In the genomic region with DNA sequence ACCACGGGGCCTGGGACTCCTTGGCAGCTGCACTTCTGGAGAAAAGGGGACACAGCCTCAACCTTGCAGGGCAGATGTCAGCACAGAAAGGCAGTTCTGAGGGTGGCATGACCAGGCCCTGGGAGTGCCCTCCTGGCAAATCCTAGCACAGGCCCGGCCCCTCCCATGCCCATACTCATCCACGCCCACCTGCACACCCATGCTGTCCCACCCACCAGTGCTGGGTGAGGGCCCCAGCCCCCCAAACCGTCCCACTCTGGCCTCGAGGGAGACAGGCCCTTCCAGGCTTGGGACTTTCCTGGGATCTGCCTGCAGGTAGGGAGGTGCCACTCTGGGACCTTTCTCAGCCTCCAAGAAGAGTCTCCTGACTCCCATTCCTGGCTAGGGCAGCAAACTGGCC, we compare ENCODE assay signal across 33 cellular contexts. TPM values are rescaled to one million over a fixed set of nuclear protein-coding genes. Genes with fewer than 3 reads are reported as not detected.
"Had no signal": no experiment of that assay in that cellular context is flagged by ENCODE, and none has a peak within 500 bp of the region (broad histone marks: within the 10 kb centered on the region; RNA-seq: fewer than 3 reads in every experiment).

No MANE protein-coding gene starts in this region.

- H3K36me3 ChIP-seq: esophagus squamous epithelium had no signal

- H3K4me1 Mint-ChIP-seq: activated CD8-positive, alpha-beta memory T cell treated with anti-CD3 and anti-CD28 coated beads, Interleukin-2, amount 10 ng/mL, durations not matched to agents 7 days and 5 days had no signal

- H3K27ac ChIP-seq: epithelial cell of prostate, esophagus squamous epithelium, hepatocyte, left ventricle myocardium inferior, parathyroid adenoma, psoas muscle, thyroid gland, upper lobe of left lung had no signal

- H3K36me3 Mint-ChIP-seq: activated CD8-positive, alpha-beta memory T cell treated with anti-CD3 and anti-CD28 coated beads, Interleukin-2, amount 10 ng/mL, durations not matched to agents 7 days and 5 days; activated naive CD4-positive, alpha-beta T cell treated with anti-CD3 and anti-CD28 coated beads, Interleukin-2, amount 50 U/mL, for 72 hours; stimulated activated naive B cell treated with anti-CD40 and anti-IgM and Interleukin-4, amounts not matched to agents 10 μg/mL and 1 μg/mL and 100 μg/mL, for 72 hours; WTC11 had no signal

- H3K4me3 Mint-ChIP-seq: activated CD8-positive, alpha-beta memory T cell treated with anti-CD3 and anti-CD28 coated beads, Interleukin-2, amount 10 ng/mL, durations not matched to agents 7 days and 5 days; activated CD8-positive, alpha-beta T cell treated with anti-CD3 and anti-CD28 coated beads, Interleukin-2, amount 10 ng/mL, durations not matched to agents 7 days and 5 days; central memory CD8-positive, alpha-beta T cell; dendritic cell treated with granulocyte-macrophage colony-stimulating factor and Interleukin-4, amounts not matched to agents 40 ng/mL and 50 ng/mL, for 4 days; stimulated activated naive B cell treated with anti-CD40 and anti-IgM and Interleukin-4, amounts not matched to agents 10 μg/mL and 1 μg/mL and 100 μg/mL, for 72 hours; WTC11 had no signal

- H3K27ac Mint-ChIP-seq: activated CD8-positive, alpha-beta memory T cell treated with anti-CD3 and anti-CD28 coated beads, Interleukin-2, amount 10 ng/mL, durations not matched to agents 7 days and 5 days; activated CD8-positive, alpha-beta T cell treated with anti-CD3 and anti-CD28 coated beads, Interleukin-2, amount 10 ng/mL, durations not matched to agents 7 days and 5 days; activated naive CD4-positive, alpha-beta T cell treated with anti-CD3 and anti-CD28 coated beads, Interleukin-2, amount 50 U/mL, for 72 hours; dendritic cell treated with granulocyte-macrophage colony-stimulating factor and Interleukin-4, amounts not matched to agents 40 ng/mL and 50 ng/mL, for 4 days; stimulated activated naive B cell treated with anti-CD40 and anti-IgM and Interleukin-4, amounts not matched to agents 10 μg/mL and 1 μg/mL and 100 μg/mL, for 72 hours; WTC11 had no signal

- H3K4me3 ChIP-seq: esophagus squamous epithelium, hepatocyte, left ventricle myocardium inferior, psoas muscle, smooth muscle cell, stomach, thyroid gland, upper lobe of left lung had no signal

- H3K4me1 ChIP-seq: parathyroid adenoma had no signal

- ATAC-seq: activated CD8-positive, alpha-beta memory T cell treated with anti-CD3 and anti-CD28 coated beads, Interleukin-2, amount 10 ng/mL, durations not matched to agents 7 days and 5 days; activated CD8-positive, alpha-beta T cell treated with anti-CD3 and anti-CD28 coated beads, Interleukin-2, amount 10 ng/mL, durations not matched to agents 7 days and 5 days; activated naive CD4-positive, alpha-beta T cell treated with anti-CD3 and anti-CD28 coated beads, Interleukin-2, amount 50 U/mL, for 72 hours; psoas muscle; stimulated activated naive B cell treated with anti-CD40 and anti-IgM and Interleukin-4, amounts not matched to agents 10 μg/mL and 1 μg/mL and 100 μg/mL, for 72 hours; WTC11 had no signal

- H3K27me3 ChIP-seq: hepatocyte, thyroid gland, upper lobe of left lung had no signal

- DNase-seq: activated CD4-positive, alpha-beta T cell treated with anti-CD3 and anti-CD28 coated beads for 1 hour; activated CD4-positive, alpha-beta T cell treated with anti-CD3 and anti-CD28 coated beads, Interleukin-2, amount 50 U/mL, for 1 hour; activated CD8-positive, alpha-beta memory T cell treated with anti-CD3 and anti-CD28 coated beads, Interleukin-2, amount 10 ng/mL, durations not matched to agents 7 days and 5 days; activated CD8-positive, alpha-beta T cell treated with anti-CD3 and anti-CD28 coated beads, Interleukin-2, amount 10 ng/mL, durations not matched to agents 7 days and 5 days; activated naive CD4-positive, alpha-beta T cell; activated T-cell treated with anti-CD3 and anti-CD28 coated beads, Interleukin-2, amount 50 U/mL, for 48 hours; anterior cingulate cortex; effector CD4-positive, alpha-beta T cell; esophagus squamous epithelium; foreskin melanocyte; islet precursor cell; left ventricle myocardium inferior; nucleus accumbens; stimulated activated CD4-positive, alpha-beta T cell treated with anti-CD3 and anti-CD28 coated beads, Interleukin-1b, Interleukin-23, amount 100 ng/mL, for 48 hours; stimulated activated CD4-positive, alpha-beta T cell treated with anti-CD3 and anti-CD28 coated beads, Interleukin-4, amount 100 ng/mL, for 4 hours; stimulated activated CD8-positive, alpha-beta memory T cell treated with anti-CD3 and anti-CD28 coated beads, Interleukin-4, amount 100 ng/mL, for 48 hours; stimulated activated naive B cell treated with anti-CD40 and anti-IgM and Interleukin-4, amounts not matched to agents 10 μg/mL and 1 μg/mL and 100 μg/mL, for 72 hours; stomach; T-helper 2 cell; thyroid gland had no signal

- H3K27me3 Mint-ChIP-seq: activated CD8-positive, alpha-beta memory T cell treated with anti-CD3 and anti-CD28 coated beads, Interleukin-2, amount 10 ng/mL, durations not matched to agents 7 days and 5 days; central memory CD8-positive, alpha-beta T cell had no signal

- H3K9me3 Mint-ChIP-seq: activated naive CD4-positive, alpha-beta T cell treated with anti-CD3 and anti-CD28 coated beads, Interleukin-2, amount 50 U/mL, for 72 hours; central memory CD8-positive, alpha-beta T cell; dendritic cell treated with granulocyte-macrophage colony-stimulating factor and Interleukin-4, amounts not matched to agents 40 ng/mL and 50 ng/mL, for 4 days; stimulated activated naive B cell treated with anti-CD40 and anti-IgM and Interleukin-4, amounts not matched to agents 10 μg/mL and 1 μg/mL and 100 μg/mL, for 72 hours; WTC11 had no signal

- H3K9me3 ChIP-seq: esophagus squamous epithelium, left ventricle myocardium inferior, psoas muscle, stomach, thyroid gland, upper lobe of left lung had no signal

RNA-seq across cellular contexts. Expression of gene KRTAP5-1, which starts 23.1 kb away (rescaled TPM):
- total RNA-seq: activated CD8-positive, alpha-beta memory T cell treated with anti-CD3 and anti-CD28 coated beads, Interleukin-2, amount 10 ng/mL, durations not matched to agents 7 days and 5 days; activated CD8-positive, alpha-beta T cell treated with anti-CD3 and anti-CD28 coated beads, Interleukin-2, amount 10 ng/mL, durations not matched to agents 7 days and 5 days; activated naive CD4-positive, alpha-beta T cell treated with anti-CD3 and anti-CD28 coated beads, Interleukin-2, amount 50 U/mL, for 72 hours; bronchial epithelial cell; esophagus squamous epithelium; hepatocyte; left ventricle myocardium inferior; lung microvascular endothelial cell; mucosa of gallbladder; psoas muscle; smooth muscle cell; stomach; thyroid gland; upper lobe of left lung; WTC11 had no signal

RNA-seq across cellular contexts. Expression of gene KRTAP5-2, which starts 36.1 kb away (rescaled TPM):
- total RNA-seq: activated CD8-positive, alpha-beta memory T cell treated with anti-CD3 and anti-CD28 coated beads, Interleukin-2, amount 10 ng/mL, durations not matched to agents 7 days and 5 days; activated CD8-positive, alpha-beta T cell treated with anti-CD3 and anti-CD28 coated beads, Interleukin-2, amount 10 ng/mL, durations not matched to agents 7 days and 5 days; activated naive CD4-positive, alpha-beta T cell treated with anti-CD3 and anti-CD28 coated beads, Interleukin-2, amount 50 U/mL, for 72 hours; bronchial epithelial cell; esophagus squamous epithelium; hepatocyte; left ventricle myocardium inferior; lung microvascular endothelial cell; psoas muscle; smooth muscle cell; stomach; thyroid gland; upper lobe of left lung; WTC11 had no signal

RNA-seq across cellular contexts. Expression of gene KRTAP5-3, which starts 46.3 kb away (rescaled TPM):
- total RNA-seq: activated CD8-positive, alpha-beta memory T cell treated with anti-CD3 and anti-CD28 coated beads, Interleukin-2, amount 10 ng/mL, durations not matched to agents 7 days and 5 days; activated CD8-positive, alpha-beta T cell treated with anti-CD3 and anti-CD28 coated beads, Interleukin-2, amount 10 ng/mL, durations not matched to agents 7 days and 5 days; activated naive CD4-positive, alpha-beta T cell treated with anti-CD3 and anti-CD28 coated beads, Interleukin-2, amount 50 U/mL, for 72 hours; bronchial epithelial cell; esophagus squamous epithelium; hepatocyte; left ventricle myocardium inferior; lung microvascular endothelial cell; mucosa of gallbladder; psoas muscle; smooth muscle cell; stomach; thyroid gland; upper lobe of left lung; WTC11 had no signal

RNA-seq across cellular contexts. Expression of gene KRTAP5-4, which starts 60.0 kb away (rescaled TPM):
- total RNA-seq: activated CD8-positive, alpha-beta memory T cell treated with anti-CD3 and anti-CD28 coated beads, Interleukin-2, amount 10 ng/mL, durations not matched to agents 7 days and 5 days; activated CD8-positive, alpha-beta T cell treated with anti-CD3 and anti-CD28 coated beads, Interleukin-2, amount 10 ng/mL, durations not matched to agents 7 days and 5 days; activated naive CD4-positive, alpha-beta T cell treated with anti-CD3 and anti-CD28 coated beads, Interleukin-2, amount 50 U/mL, for 72 hours; bronchial epithelial cell; esophagus squamous epithelium; hepatocyte; left ventricle myocardium inferior; lung microvascular endothelial cell; mucosa of gallbladder; psoas muscle; smooth muscle cell; stomach; thyroid gland; upper lobe of left lung; WTC11 had no signal
